In genomic region chr20:58051367-58051766, GRCh38 we compare ENCODE assay signal across 35 cellular contexts.
"Had no signal": no experiment of that assay in that cellular context is flagged by ENCODE, and none has a peak within 500 bp of the region (broad histone marks: within the 10 kb centered on the region; RNA-seq: fewer than 3 reads in every experiment).

No MANE protein-coding gene starts in this region.

- DNase-seq: Karpas-422, Kasumi-1, MG63, MM.1S, MV-4-11, NCI-H1048, NCI-H1092, NCI-H1092 treated with DMSO at 0.1 percent for 48 hours, NCI-H1105, NCI-H1105 treated with DMSO at 0.1 percent for 48 hours, NCI-H1417, NCI-H1417 treated with DMSO at 0.1 percent for 48 hours, NCI-H1436, NCI-H1436 treated with DMSO at 0.1 percent for 48 hours, NCI-H146, NCI-H1694, NCI-H1694 treated with DMSO at 0.1 percent for 48 hours, NCI-H187, NCI-H187 treated with DMSO at 0.1 percent for 48 hours, NCI-H1930, NCI-H2029, NCI-H2029 treated with DMSO at 0.1 percent for 48 hours, NCI-H2081, NCI-H2081 treated with DMSO at 0.1 percent for 48 hours, NCI-H2107, NCI-H2171 treated with DMSO at 0.1 percent for 48 hours, NCI-H2227 treated with DMSO at 0.1 percent for 48 hours, NCI-H226, NCI-H345, NCI-H446, NCI-H446 treated with DMSO at 0.1 percent for 48 hours, NCI-H510A, NCI-H510A treated with DMSO at 0.1 percent for 48 hours, NCI-H524, NCI-H524 treated with DMSO at 0.1 percent for 48 hours had no signal

- H3K4me3 ChIP-seq: MG63 had no signal

- H3K27me3 ChIP-seq: MG63 had no signal

- H3K36me3 ChIP-seq: MG63 had no signal
